ENCODE assay signal across 9 cellular contexts in genomic region chr10:132536241-132536963, GRCh38. TPM values are rescaled to one million over a fixed set of nuclear protein-coding genes. Genes with fewer than 3 reads are reported as not detected.
A peak's percentile ranks its signal among the peaks of the same experiment; 100 is the strongest.
DNase-seq lines count a peak whose midpoint lies in the region; ATAC-seq, FAIRE-seq and TF ChIP-seq lines count a peak whose summit lies in the region.
"Had no signal": no experiment of that assay in that cellular context is flagged by ENCODE, and none has a peak within 500 bp of the region (broad histone marks: within the 10 kb centered on the region; RNA-seq: fewer than 3 reads in every experiment).

No MANE protein-coding gene starts in this region.

- peak; percentile 63 for DNase-seq in activated effector memory CD4-positive, alpha-beta T cell treated with anti-CD3 and anti-CD28 coated beads, Interleukin-2, amount 50 U/mL, for 16 hours
- DNase-seq in activated effector memory CD4-positive, alpha-beta T cell treated with Interleukin-2 at 50 U/mL for 16 hours: no peak
- no peak for DNase-seq in LNCaP clone FGC (ENCODE audit: low read depth)
- DNase-seq in bronchial epithelial cell (ENCODE audit: low read depth): no peak
- DNase-seq in right lobe of liver: peak in 2 of 3 donors; percentile 55 to 63
- peak; percentile 2 for DNase-seq in thoracic aorta (ENCODE audit: low spot score)
- no peak for DNase-seq in NCI-H524 (lab: John Stamatoyannopoulos, UW)
- no peak for DNase-seq in KBM-7

- H3K27ac ChIP-seq in right lobe of liver: peak overlapping the region; percentile 66 to 80 (median 78)
- H3K27ac ChIP-seq in thoracic aorta: peak overlapping the region; percentile 77

- WGBS in right lobe of liver (ENCODE audit: insufficient coverage, low coverage, low lambda C conversion rate, missing lambda C conversion rate): 5% methylated on average over 8 of the region's 30 CpGs

- FAIRE-seq in bronchial epithelial cell (lab: Jason Lieb, UNC): no peak
- FAIRE-seq: endometrium had no signal

- ATAC-seq in right lobe of liver: peak in 2 of 4 donors; percentile 0
- no peak for ATAC-seq in thoracic aorta (ENCODE audit: insufficient number of reproducible peaks, low FRiP score, low read depth)

- no peak for TF ChIP-seq CTCF in LNCaP clone FGC (IDR thresholded peaks at IDR 0.05; ENCODE audit: control insufficient read depth, extremely low read depth, insufficient read depth)
- no peak for TF ChIP-seq CTCF in bronchial epithelial cell (IDR thresholded peaks at IDR 0.05; ENCODE audit: insufficient read depth, low read length, severe bottlenecking)
- no peak for TF ChIP-seq CTCF in right lobe of liver (IDR thresholded peaks at IDR 0.05)
- peak; percentile 20 for TF ChIP-seq CTCF in thoracic aorta (IDR thresholded peaks at IDR 0.05)

- H3K4me1 ChIP-seq in right lobe of liver: peaks cover 0 to 27% (median 12%) of the 10 kb centered on the region in 4 donors
- H3K4me1 ChIP-seq in thoracic aorta (ENCODE audit: control insufficient read depth in 1 of 2, low read depth in 2 of 2): peaks cover 23 to 43% of the 10 kb centered on the region in 2 donors

- intact Hi-C loops in right lobe of liver (cut with DNase I): loop anchor here in 1 of 2 donors (10.0 kb wide), 1 partner anchor 72 kb away; no protein-coding TSS in a partner anchor

- no peaks in the 10 kb centered on the region for H3K36me3 ChIP-seq in bronchial epithelial cell (ENCODE audit: control insufficient read depth, insufficient read depth, low read length)
- no peaks in the 10 kb centered on the region for H3K36me3 ChIP-seq in right lobe of liver
- H3K36me3 ChIP-seq in thoracic aorta: no peaks in the 10 kb centered on the region

- H3K4me3 ChIP-seq in LNCaP clone FGC (ENCODE audit: low read depth, low read length) (peak overlapping the region; percentile 76), bronchial epithelial cell (ENCODE audit: low read depth, low read length) (peak overlapping the region; percentile 73), right lobe of liver (peak overlapping the region; percentile 62 to 70 (median 69)), thoracic aorta (peak overlapping the region; percentile 89)

- in situ Hi-C loops in KBM-7 (cut with MboI; ENCODE audit: low pct_unique_long_range_greater_than_20kb, low sequenced_read_pairs): no loop called here

- no peaks in the 10 kb centered on the region for H3K27me3 ChIP-seq in bronchial epithelial cell (ENCODE audit: control insufficient read depth, insufficient read depth, low read length)
- no peaks in the 10 kb centered on the region for H3K27me3 ChIP-seq in right lobe of liver
- no peaks in the 10 kb centered on the region for H3K27me3 ChIP-seq in thoracic aorta (replicated peaks; ENCODE audit: insufficient read depth)

- H3K9me3 ChIP-seq in right lobe of liver: no peaks in the 10 kb centered on the region
- peaks cover 3% of the 10 kb centered on the region for H3K9me3 ChIP-seq in thoracic aorta

- no peak for TF ChIP-seq POLR2A in right lobe of liver (IDR thresholded peaks at IDR 0.05)

RNA-seq across cellular contexts. Expression of gene INPP5A, which starts 1.2 kb away (rescaled TPM):
- 22.8 and 29.5 TPM in 2 replicates for total RNA-seq in bronchial epithelial cell
- total RNA-seq in right lobe of liver: 10 to 100 TPM; 12.5 to 24.6 (median 16.9) TPM
- total RNA-seq in thoracic aorta: 100 to 1,000 TPM; 120 to 142 TPM

Comparison
In these comparisons a context has a peak if more than half of its experiments do, and no peak if none do; other contexts are left out.
1. DNase-seq: peak in activated effector memory CD4-positive, alpha-beta T cell treated with anti-CD3 and anti-CD28 coated beads, Interleukin-2, amount 50 U/mL, for 16 hours (single experiment), right lobe of liver (2 of 3) and thoracic aorta (single experiment); none in activated effector memory CD4-positive, alpha-beta T cell treated with Interleukin-2 at 50 U/mL for 16 hours (single experiment), LNCaP clone FGC (single experiment), bronchial epithelial cell (single experiment), NCI-H524 (0 of 2) and KBM-7 (single experiment).
2. Peak in every context shown above with its lines, with median percentiles within 50 percentile points of each other: H3K4me3 ChIP-seq.